8 cellular contexts compared by ENCODE assay signal in the genomic region with DNA sequence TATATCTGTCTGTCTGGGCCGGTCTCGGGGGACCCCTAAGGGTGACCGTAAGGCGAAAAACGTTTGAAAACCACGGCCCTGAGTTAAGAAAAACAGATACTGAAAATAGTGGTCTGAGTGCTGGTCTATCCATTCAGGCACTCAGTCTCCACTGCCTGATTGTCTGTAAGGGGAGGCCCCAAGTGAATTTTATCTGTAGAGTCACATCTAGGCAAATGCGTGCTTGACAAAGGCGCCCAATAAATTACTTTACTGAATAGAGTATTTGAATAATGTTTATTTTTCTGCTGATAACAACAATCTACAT. TPM values are rescaled to one million over a fixed set of nuclear protein-coding genes. Genes with fewer than 3 reads are reported as not detected.
DNase-seq lines count a peak whose midpoint lies in the region; ATAC-seq and TF ChIP-seq lines count a peak whose summit lies in the region.

No MANE protein-coding gene starts in this region.

- CTCF ChIA-PET in activated CD4-positive, alpha-beta T cell treated with anti-CD3 and anti-CD28 coated beads for 36 hours (lab: Charles Lee), result interaction anchor here (0.6 kb wide), 1 partner anchor 18 kb away, joined by 3 read pairs; a partner anchor contains a TSS

- H3K27me3 Mint-ChIP-seq in activated CD4-positive, alpha-beta T cell treated with anti-CD3 and anti-CD28 coated beads for 36 hours, result no peaks in the 10 kb centered on the region

- peak overlapping the region; percentile 42 to 73 (median 50) for H3K4me3 ChIP-seq in spleen

- ATAC-seq in activated CD4-positive, alpha-beta T cell treated with anti-CD3 and anti-CD28 coated beads for 36 hours, result peak; percentile 42
- ATAC-seq in left ventricle myocardium superior, result peak; percentile 3
- no peak for ATAC-seq in GM18517 (IDR thresholded peaks at IDR 0.05; ENCODE audit: unreplicated experiment)

- H3K27ac ChIP-seq in VCaP (peak overlapping the region; percentile 55), spleen (peak overlapping the region; percentile 90 to 97 (median 93))

- H3K9me3 ChIP-seq in spleen, result no peaks in the 10 kb centered on the region

- POLR2A ChIA-PET in activated CD4-positive, alpha-beta T cell treated with anti-CD3 and anti-CD28 coated beads for 36 hours (lab: Charles Lee), result no interaction called here

- H3K9me3 Mint-ChIP-seq in activated CD4-positive, alpha-beta T cell treated with anti-CD3 and anti-CD28 coated beads for 36 hours (ENCODE audit: low read depth), result no peaks in the 10 kb centered on the region

- H3K36me3 Mint-ChIP-seq in activated CD4-positive, alpha-beta T cell treated with anti-CD3 and anti-CD28 coated beads for 36 hours (ENCODE audit: low read depth), result peaks cover 26% of the 10 kb centered on the region

- H3K4me1 ChIP-seq in spleen, result peaks cover 14 to 61% (median 36%) of the 10 kb centered on the region in 6 donors

- no peak for DNase-seq in activated CD4-positive, alpha-beta T cell treated with anti-CD3 and anti-CD28 coated beads for 36 hours
- no peak for DNase-seq in activated CD4-positive, alpha-beta T cell treated with anti-CD3 and anti-CD28 coated beads for 4 hours
- no peak for DNase-seq in left ventricle myocardium superior
- no peak for DNase-seq in spleen
- DNase-seq in NCI-H69 (lab: John Stamatoyannopoulos, UW), result no peak
- no peak for DNase-seq in D341Med (ENCODE audit: low spot score)

- H3K4me3 Mint-ChIP-seq in activated CD4-positive, alpha-beta T cell treated with anti-CD3 and anti-CD28 coated beads for 36 hours, result peak overlapping the region; percentile 97

- TF ChIP-seq POLR2A in spleen (IDR thresholded peaks at IDR 0.05), result no peak

- H3K36me3 ChIP-seq in spleen, result peaks cover 0 to 24% (median 8%) of the 10 kb centered on the region in 6 donors

- peak overlapping the region; percentile 97 for H3K27ac Mint-ChIP-seq in activated CD4-positive, alpha-beta T cell treated with anti-CD3 and anti-CD28 coated beads for 36 hours

- no peaks in the 10 kb centered on the region for H3K27me3 ChIP-seq in spleen (replicated peaks in 1 of 7)

- WGBS in spleen, 5 donors, result 0 to 35% (median 0%) methylated on average over 8 of the region's 8 CpGs

- no peak for TF ChIP-seq CTCF in VCaP (conservative IDR thresholded peaks at IDR 0.05)
- no peak for TF ChIP-seq CTCF in spleen (IDR thresholded peaks at IDR 0.05 in 8 of 11, conservative IDR thresholded peaks at IDR 0.05 in 3 of 11)

- H3K4me1 Mint-ChIP-seq in activated CD4-positive, alpha-beta T cell treated with anti-CD3 and anti-CD28 coated beads for 36 hours, result peaks cover 32% of the 10 kb centered on the region

- intact Hi-C loops in activated CD4-positive, alpha-beta T cell treated with anti-CD3 and anti-CD28 coated beads for 36 hours (cut with DNase I, micrococcal nuclease), result loop anchor here (1.0 to 5.0 kb wide), 6 partner anchors 18 to 586 kb away; a partner anchor contains a TSS
- intact Hi-C loops in left ventricle myocardium superior (cut with micrococcal nuclease), result no loop called here
- intact Hi-C loops in spleen (cut with DNase I; ENCODE audit: low total_unique reads), result no loop called here

RNA-seq across cellular contexts. Expression of a gene that starts 0.5 kb away (rescaled TPM):
- 10 to 100 TPM; 18.6 to 26.9 TPM for total RNA-seq in activated CD4-positive, alpha-beta T cell treated with anti-CD3 and anti-CD28 coated beads for 36 hours
- 54.4 TPM for total RNA-seq in left ventricle myocardium superior
- total RNA-seq in spleen, result 10 to 100 TPM; 42.9 to 74.1 (median 67.0) TPM
- 10 to 100 TPM; 34.1 to 55.3 (median 45.3) TPM for polyA plus RNA-seq in spleen

RNA-seq across cellular contexts. Expression of a gene that starts 0.8 kb away (rescaled TPM):
- total RNA-seq in activated CD4-positive, alpha-beta T cell treated with anti-CD3 and anti-CD28 coated beads for 36 hours, result 10 to 100 TPM; 32.6 to 42.2 TPM
- total RNA-seq in left ventricle myocardium superior, result 8.0 TPM
- 10 to 100 TPM; 22.9 to 33.8 (median 31.0) TPM for total RNA-seq in spleen
- 10 to 100 TPM; 23.9 to 38.5 (median 36.6) TPM for polyA plus RNA-seq in spleen

RNA-seq across cellular contexts. Expression of a gene that starts 17.7 kb away (rescaled TPM):
- 100 to 1,000 TPM; 340 to 709 TPM for total RNA-seq in activated CD4-positive, alpha-beta T cell treated with anti-CD3 and anti-CD28 coated beads for 36 hours
- total RNA-seq in left ventricle myocardium superior, result 58.4 TPM
- 1,000 to 10,000 TPM in 3 of 7 donors, 100 to 1,000 TPM in 4; 151 to 3,237 (median 224) TPM for total RNA-seq in spleen
- polyA plus RNA-seq in spleen, result 1,000 to 10,000 TPM; 4,155 to 7,329 (median 5,596) TPM

RNA-seq across cellular contexts. Expression of a gene that starts 22.5 kb away (rescaled TPM):
- total RNA-seq in activated CD4-positive, alpha-beta T cell treated with anti-CD3 and anti-CD28 coated beads for 36 hours, result not detected
- 4.1 TPM for total RNA-seq in left ventricle myocardium superior
- 100 to 1,000 TPM in 1 of 7 donors, 10 to 100 TPM in 6; 70.7 to 103 (median 81.5) TPM for total RNA-seq in spleen
- 100 to 1,000 TPM in 2 of 3 donors, 10 to 100 TPM in 1; 76.5 to 139 (median 103) TPM for polyA plus RNA-seq in spleen

RNA-seq across cellular contexts. Expression of a gene that starts 59.9 kb away (rescaled TPM):
- total RNA-seq in activated CD4-positive, alpha-beta T cell treated with anti-CD3 and anti-CD28 coated beads for 36 hours, result 10 to 100 TPM; 12.8 to 23.8 TPM
- 19.0 TPM for total RNA-seq in left ventricle myocardium superior
- total RNA-seq in spleen, result 10 to 100 TPM in 3 of 7 donors, 1 to 10 TPM in 4; 3.7 to 12.3 (median 9.8) TPM
- polyA plus RNA-seq in spleen, result 10 to 100 TPM in 1 of 3 donors, 1 to 10 TPM in 2; 8.9 to 13.3 (median 9.5) TPM

Comparison
In these comparisons a context has a peak if more than half of its experiments do, and no peak if none do; other contexts are left out.
1. intact Hi-C loops: an anchor here in activated CD4-positive, alpha-beta T cell treated with anti-CD3 and anti-CD28 coated beads for 36 hours (1.0 to 5.0 kb wide); none called in left ventricle myocardium superior and spleen.